13 cellular contexts compared by ENCODE assay signal in the genomic region with DNA sequence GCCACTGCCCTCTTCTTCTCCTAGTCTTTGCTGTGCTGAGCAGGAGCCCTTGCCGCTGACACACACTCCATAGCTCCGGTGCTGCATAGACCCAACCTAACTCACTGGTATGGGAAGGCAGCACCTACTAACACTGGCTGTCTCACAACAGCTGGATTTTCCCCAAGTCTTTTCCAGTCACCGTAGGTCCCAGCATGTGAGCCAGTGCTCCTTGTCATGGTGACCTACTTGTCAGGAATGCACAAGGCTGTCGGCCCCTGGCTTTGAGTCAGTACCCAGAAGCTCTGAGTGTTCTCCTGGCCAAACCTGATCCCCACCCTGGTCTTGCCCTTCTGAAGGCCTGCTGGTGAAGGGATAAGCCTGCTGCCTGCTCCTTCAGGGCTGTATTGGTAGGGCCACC. TPM values are rescaled to one million over a fixed set of nuclear protein-coding genes. Genes with fewer than 3 reads are reported as not detected.
A peak's percentile ranks its signal among the peaks of the same experiment; 100 is the strongest.
DNase-seq lines count a peak whose midpoint lies in the region; ATAC-seq and TF ChIP-seq lines count a peak whose summit lies in the region.
"Had no signal": no experiment of that assay in that cellular context is flagged by ENCODE, and none has a peak within 500 bp of the region (broad histone marks: within the 10 kb centered on the region; RNA-seq: fewer than 3 reads in every experiment).

No MANE protein-coding gene starts in this region.

- no TSS peak for BruUV-seq in PC-3 (replicated peaks; lab: Mats Ljungman, UMichigan)

- ATAC-seq in PC-3 = peak; percentile 45
- no peak for ATAC-seq in stimulated activated effector memory CD8-positive, alpha-beta T cell treated with anti-CD3 and anti-CD28 coated beads, Interleukin-12 subunit alpha, Interleukin-12 subunit beta, amount 100 ng/mL, for 72 hours
- ATAC-seq: activated CD4-positive, alpha-beta T cell treated with anti-CD3 and anti-CD28 coated beads for 36 hours; HepG2 had no signal

- 51 to 56% methylated on average over 4 of the region's 4 CpGs for WGBS in esophagus, 2 donors

- no peaks in the 10 kb centered on the region for H3K79me2 ChIP-seq in PC-3 (ENCODE audit: low read length)

- no peak overlapping the region for H3K4me3 ChIP-seq in AG10803 (ENCODE audit: low read length)
- no peak overlapping the region for H3K4me3 ChIP-seq in PC-3 (ENCODE audit: low read length)
- H3K4me3 ChIP-seq in esophagus (ENCODE audit: low read depth in 1 of 2, low read length in 2 of 2) = no peak overlapping the region
- no peak overlapping the region for H3K4me3 ChIP-seq in WERI-Rb-1 (ENCODE audit: low read depth, low read length)

- CTCF ChIA-PET in PC-3 (lab: Charles Lee) = interaction anchor here (0.7 kb wide), 1 partner anchor 31 kb away, joined by 3 read pairs; no protein-coding TSS in a partner anchor

- H3K9me3 ChIP-seq in PC-3 (ENCODE audit: low read length) (peaks cover 7% of the 10 kb centered on the region; the same call in 1 of the 2 replicates), esophagus (ENCODE audit: control insufficient read depth in 2 of 2, insufficient read depth in 1 of 2, low read depth in 1 of 2, low read length in 1 of 2) (peaks cover 0 to 3% of the 10 kb centered on the region in 2 donors), WERI-Rb-1 (ENCODE audit: severe bottlenecking) (peaks cover 6% of the 10 kb centered on the region)

- H2AFZ ChIP-seq in PC-3 (ENCODE audit: low read length) = no peak overlapping the region

- H3K36me3 Mint-ChIP-seq in stimulated activated effector memory CD8-positive, alpha-beta T cell treated with anti-CD3 and anti-CD28 coated beads, Interleukin-12 subunit alpha, Interleukin-12 subunit beta, amount 100 ng/mL, for 72 hours = no peaks in the 10 kb centered on the region

- DNase-seq in AG10803 (ENCODE audit: low read depth) (peak; percentile 86), PC-3 (peak; percentile 84), myocyte (ENCODE audit: low read depth) (peak; percentile 60), NCI-H2081 treated with DMSO at 0.1 percent for 48 hours (lab: John Stamatoyannopoulos, UW) (no peak), H4 (ENCODE audit: low spot score) (no peak), WERI-Rb-1 (no peak)
- DNase-seq in stimulated activated effector memory CD8-positive, alpha-beta T cell treated with anti-CD3 and anti-CD28 coated beads, Interleukin-12 subunit alpha, Interleukin-12 subunit beta, amount 100 ng/mL, for 72 hours (ENCODE audit: low spot score in 2 of 2) = no peak
- DNase-seq: activated CD4-positive, alpha-beta T cell treated with anti-CD3 and anti-CD28 coated beads for 36 hours; NCI-H187; stimulated activated CD8-positive, alpha-beta memory T cell treated with anti-CD3 and anti-CD28 coated beads, Interleukin-4, amount 100 ng/mL, for 48 hours had no signal

- no peak overlapping the region for H3K9ac ChIP-seq in PC-3 (ENCODE audit: low read length)

- H3K27ac Mint-ChIP-seq in stimulated activated effector memory CD8-positive, alpha-beta T cell treated with anti-CD3 and anti-CD28 coated beads, Interleukin-12 subunit alpha, Interleukin-12 subunit beta, amount 100 ng/mL, for 72 hours = no peak overlapping the region
- H3K27ac Mint-ChIP-seq: activated CD4-positive, alpha-beta T cell treated with anti-CD3 and anti-CD28 coated beads for 36 hours; activated T-helper 2 cell treated with anti-CD3 and anti-CD28 coated beads, Interferon-gamma antibody, Interleukin-2, Interleukin-4, amounts not matched to agents 10 μg/mL and 5 μg/mL and 100 μg/mL, durations not matched to agents 14 hours and 24 hours and 36 hours had no signal

- H3K9me3 Mint-ChIP-seq in stimulated activated effector memory CD8-positive, alpha-beta T cell treated with anti-CD3 and anti-CD28 coated beads, Interleukin-12 subunit alpha, Interleukin-12 subunit beta, amount 100 ng/mL, for 72 hours = peaks cover 8% of the 10 kb centered on the region

- no peaks in the 10 kb centered on the region for H3F3A ChIP-seq in PC-3 (ENCODE audit: low read length, unreplicated experiment)

- H4K20me1 ChIP-seq in PC-3 (ENCODE audit: low read length) = no peaks in the 10 kb centered on the region

- H3K4me1 Mint-ChIP-seq in stimulated activated effector memory CD8-positive, alpha-beta T cell treated with anti-CD3 and anti-CD28 coated beads, Interleukin-12 subunit alpha, Interleukin-12 subunit beta, amount 100 ng/mL, for 72 hours = peaks cover 4% of the 10 kb centered on the region

- H3K27ac ChIP-seq in PC-3 (ENCODE audit: low read length) (peak overlapping the region; percentile 26), esophagus (ENCODE audit: low read depth in 2 of 2, low read length in 1 of 2) (peak overlapping the region; percentile 86 to 90), WERI-Rb-1 (no peak overlapping the region)

- TF ChIP-seq CTCF in AG10803 (conservative IDR thresholded peaks at IDR 0.05; ENCODE audit: low read length) (no peak), PC-3 (conservative IDR thresholded peaks at IDR 0.05; ENCODE audit: low read depth, low read length) (no peak), WERI-Rb-1 (IDR thresholded peaks at IDR 0.05; ENCODE audit: low read depth, low read length) (no peak)

- intact Hi-C loops in PC-3 (cut with micrococcal nuclease) = no loop called here

- H3K4me1 ChIP-seq in PC-3 (ENCODE audit: insufficient read depth, low read length) (peaks cover 41% of the 10 kb centered on the region), esophagus (ENCODE audit: control insufficient read depth in 2 of 2, insufficient read depth in 2 of 2, low read length in 1 of 2) (peaks cover 4 to 34% of the 10 kb centered on the region in 2 donors)

- H3K36me3 ChIP-seq in PC-3 (ENCODE audit: low read depth, low read length) (no peaks in the 10 kb centered on the region), esophagus (ENCODE audit: control insufficient read depth in 2 of 2, insufficient read depth in 2 of 2, low read length in 1 of 2) (no peaks in the 10 kb centered on the region), WERI-Rb-1 (peaks cover 7% of the 10 kb centered on the region)

- H3K4me3 Mint-ChIP-seq in stimulated activated effector memory CD8-positive, alpha-beta T cell treated with anti-CD3 and anti-CD28 coated beads, Interleukin-12 subunit alpha, Interleukin-12 subunit beta, amount 100 ng/mL, for 72 hours = no peak overlapping the region
- H3K4me3 Mint-ChIP-seq: activated CD4-positive, alpha-beta T cell treated with anti-CD3 and anti-CD28 coated beads for 36 hours had no signal

- POLR2A ChIA-PET in PC-3 (lab: Charles Lee; ENCODE audit: unreplicated experiment) = no interaction called here

- H3K9me2 ChIP-seq in PC-3 (replicated peaks; ENCODE audit: low read length) = no peaks in the 10 kb centered on the region

- H3K27me3 ChIP-seq in PC-3 (ENCODE audit: low read length) = no peaks in the 10 kb centered on the region
- H3K27me3 ChIP-seq in esophagus (ENCODE audit: control insufficient read depth in 1 of 2, insufficient read depth in 2 of 2, low read length in 2 of 2) = no peaks in the 10 kb centered on the region
- no peaks in the 10 kb centered on the region for H3K27me3 ChIP-seq in WERI-Rb-1 (ENCODE audit: insufficient read depth, low read depth, severe bottlenecking)

- H3K4me2 ChIP-seq in PC-3 (ENCODE audit: low read length) = no peak overlapping the region

RNA-seq across cellular contexts. Expression of gene AMOTL2, which starts 25.7 kb away (rescaled TPM):
- total RNA-seq in PC-3 (2014; rRNA removed) = 96.0 and 124 TPM in 2 replicates
- 10 to 100 TPM; 21.2 to 23.2 TPM for polyA plus RNA-seq in esophagus
- 116 and 125 TPM in 2 replicates for total RNA-seq in myocyte
- polyA plus RNA-seq in myocyte (2012) = 77.4 TPM
- 21.5 and 23.0 TPM in 2 replicates for total RNA-seq in H4 (2014; rRNA removed; shearing (Covaris generic))
- total RNA-seq: activated T-helper 2 cell treated with anti-CD3 and anti-CD28 coated beads, Interferon-gamma antibody, Interleukin-2, Interleukin-4, amounts not matched to agents 10 μg/mL and 5 μg/mL and 100 μg/mL, durations not matched to agents 14 hours and 24 hours and 36 hours had no signal

Comparison
In these comparisons a context has a peak if more than half of its experiments do, and no peak if none do; other contexts are left out.
1. DNase-seq: peak in AG10803 (single experiment), PC-3 (single experiment) and myocyte (single experiment); none in NCI-H2081 treated with DMSO at 0.1 percent for 48 hours (single experiment), stimulated activated effector memory CD8-positive, alpha-beta T cell treated with anti-CD3 and anti-CD28 coated beads, Interleukin-12 subunit alpha, Interleukin-12 subunit beta, amount 100 ng/mL, for 72 hours (0 of 2), H4 (single experiment) and WERI-Rb-1 (single experiment).